25 cellular contexts compared by ENCODE assay signal in the genomic region with DNA sequence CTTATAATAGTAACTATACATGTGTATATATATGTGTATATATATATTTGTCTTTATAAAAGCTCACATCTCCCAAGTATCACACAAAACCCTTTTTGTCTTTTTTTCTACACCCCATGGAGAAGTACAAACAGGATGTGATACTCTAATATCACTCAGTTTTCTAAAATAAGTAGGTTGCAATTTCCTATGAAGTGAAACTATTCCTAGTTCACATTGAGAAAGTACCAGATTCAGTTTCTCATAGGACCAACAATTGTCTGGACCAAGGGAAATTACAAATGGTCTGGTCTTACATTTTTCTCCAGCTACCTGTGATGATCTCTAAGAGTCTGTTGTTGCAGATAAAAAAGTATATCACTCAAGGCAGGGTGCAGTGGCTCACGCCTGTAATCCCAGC. TPM values are rescaled to one million over a fixed set of nuclear protein-coding genes. Genes with fewer than 3 reads are reported as not detected.
DNase-seq lines count a peak whose midpoint lies in the region; ATAC-seq and TF ChIP-seq lines count a peak whose summit lies in the region.
"Had no signal": no experiment of that assay in that cellular context is flagged by ENCODE, and none has a peak within 500 bp of the region (broad histone marks: within the 10 kb centered on the region; RNA-seq: fewer than 3 reads in every experiment).

No MANE protein-coding gene starts in this region.

- in situ Hi-C loops in G401 (cut with HindIII; ENCODE audit: low sequenced_read_pairs): no loop called here

- no peaks in the 10 kb centered on the region for H3K9me2 ChIP-seq in DOHH2 (replicated peaks; ENCODE audit: control insufficient read depth, low read length)
- H3K9me2 ChIP-seq: SK-N-SH had no signal

- DNase-seq in MV-4-11 (lab: John Stamatoyannopoulos, UW) (peak; percentile 73), medulla oblongata (ENCODE audit: extremely low spot score) (peak; percentile 55), NCI-H1694 treated with DMSO at 0.1 percent for 48 hours (lab: John Stamatoyannopoulos, UW) (no peak), G401 (ENCODE audit: low spot score) (no peak)
- DNase-seq: ACHN; AML-193; CD8-positive, alpha-beta T cell; IMR-90; Kasumi-1; MM.1S; NCI-H1417; NCI-H2029; NCI-H2171; NCI-H446; NK-92 treated with Interleukin-12 subunit alpha and Interleukin-12 subunit beta, amount 100 ng/mL, for 24 hours; SK-N-SH; T-cell had no signal

- H3K4me1 ChIP-seq in DOHH2 (ENCODE audit: control insufficient read depth, low read length): peaks cover 60% of the 10 kb centered on the region

- H3K27me3 ChIP-seq in DOHH2 (ENCODE audit: control insufficient read depth, low read length): no peaks in the 10 kb centered on the region

- peak overlapping the region; percentile 31 for H3K4me3 ChIP-seq in DOHH2 (ENCODE audit: low read length)
- H3K4me3 ChIP-seq: GM23338 had no signal

- ATAC-seq in GM19397 (IDR thresholded peaks at IDR 0.05; ENCODE audit: unreplicated experiment): no peak
- ATAC-seq: CD8-positive, alpha-beta T cell; GM23338; HCT116; Panc1; T-cell had no signal

- peak overlapping the region; percentile 47 for H3K4me2 ChIP-seq in DOHH2 (ENCODE audit: low read length)
- H3K4me2 ChIP-seq: GM23338, SK-N-SH had no signal

- peaks cover 8% of the 10 kb centered on the region for H3K79me2 ChIP-seq in DOHH2 (ENCODE audit: control insufficient read depth, low read length)

- peak overlapping the region; percentile 36 for H3K27ac ChIP-seq in DOHH2 (ENCODE audit: low read depth, low read length)
- peak overlapping the region; percentile 27 for H3K27ac ChIP-seq in temporal lobe (ENCODE audit: low read depth, low read length)

- no peaks in the 10 kb centered on the region for H4K20me1 ChIP-seq in DOHH2 (ENCODE audit: control insufficient read depth, insufficient read depth, low read depth, low read length)

- TF ChIP-seq CTCF in DOHH2 (IDR thresholded peaks at IDR 0.05; ENCODE audit: low read depth, low read length, poor library complexity, severe bottlenecking): no peak

- H3F3A ChIP-seq in DOHH2 (ENCODE audit: control insufficient read depth, insufficient read depth): peaks cover 25% of the 10 kb centered on the region

- H3K9me3 ChIP-seq in DOHH2 (ENCODE audit: control insufficient read depth, insufficient read depth, low read length): peaks cover 20% of the 10 kb centered on the region; the same call in 1 of the 2 replicates
- H3K9me3 ChIP-seq: SK-N-SH had no signal

- H3K36me3 ChIP-seq in DOHH2 (ENCODE audit: control insufficient read depth, low read length): peaks cover 5% of the 10 kb centered on the region; the same call in 1 of the 2 replicates

RNA-seq across cellular contexts. Expression of a gene that starts 17.9 kb away (rescaled TPM):
- total RNA-seq in temporal lobe: under 0.01 TPM
- total RNA-seq in G401 (2014; rRNA removed; shearing (Covaris generic)): not detected in 2 replicates
- total RNA-seq: Daoy, HT1080, IMR-90 had no signal

RNA-seq across cellular contexts. Expression of a gene that starts 19.0 kb away (rescaled TPM):
- 0.25 TPM for total RNA-seq in temporal lobe
- not detected in 2 replicates for total RNA-seq in G401 (2014; rRNA removed; shearing (Covaris generic))
- total RNA-seq: CD8-positive, alpha-beta T cell; Daoy; GM23338; HT1080; IMR-90 had no signal

RNA-seq across cellular contexts. Expression of a gene that starts 38.8 kb away (rescaled TPM):
- total RNA-seq in temporal lobe: not detected
- total RNA-seq in G401 (2014; rRNA removed; shearing (Covaris generic)): not detected in 2 replicates
- total RNA-seq: CD8-positive, alpha-beta T cell; Daoy; GM23338; HT1080; IMR-90 had no signal

RNA-seq across cellular contexts. Expression of a gene that starts 50.4 kb away (rescaled TPM):
- 0.49 TPM for total RNA-seq in temporal lobe
- total RNA-seq in G401 (2014; rRNA removed; shearing (Covaris generic)): not detected in 2 replicates
- total RNA-seq: GM23338, HT1080, IMR-90 had no signal

Comparison
In these comparisons a context has a peak if more than half of its experiments do, and no peak if none do; other contexts are left out.
1. DNase-seq: peak in MV-4-11 (single experiment) and medulla oblongata (single experiment); none in NCI-H1694 treated with DMSO at 0.1 percent for 48 hours (single experiment) and G401 (single experiment).